ENCODE assay signal across 12 cellular contexts in the genomic region with DNA sequence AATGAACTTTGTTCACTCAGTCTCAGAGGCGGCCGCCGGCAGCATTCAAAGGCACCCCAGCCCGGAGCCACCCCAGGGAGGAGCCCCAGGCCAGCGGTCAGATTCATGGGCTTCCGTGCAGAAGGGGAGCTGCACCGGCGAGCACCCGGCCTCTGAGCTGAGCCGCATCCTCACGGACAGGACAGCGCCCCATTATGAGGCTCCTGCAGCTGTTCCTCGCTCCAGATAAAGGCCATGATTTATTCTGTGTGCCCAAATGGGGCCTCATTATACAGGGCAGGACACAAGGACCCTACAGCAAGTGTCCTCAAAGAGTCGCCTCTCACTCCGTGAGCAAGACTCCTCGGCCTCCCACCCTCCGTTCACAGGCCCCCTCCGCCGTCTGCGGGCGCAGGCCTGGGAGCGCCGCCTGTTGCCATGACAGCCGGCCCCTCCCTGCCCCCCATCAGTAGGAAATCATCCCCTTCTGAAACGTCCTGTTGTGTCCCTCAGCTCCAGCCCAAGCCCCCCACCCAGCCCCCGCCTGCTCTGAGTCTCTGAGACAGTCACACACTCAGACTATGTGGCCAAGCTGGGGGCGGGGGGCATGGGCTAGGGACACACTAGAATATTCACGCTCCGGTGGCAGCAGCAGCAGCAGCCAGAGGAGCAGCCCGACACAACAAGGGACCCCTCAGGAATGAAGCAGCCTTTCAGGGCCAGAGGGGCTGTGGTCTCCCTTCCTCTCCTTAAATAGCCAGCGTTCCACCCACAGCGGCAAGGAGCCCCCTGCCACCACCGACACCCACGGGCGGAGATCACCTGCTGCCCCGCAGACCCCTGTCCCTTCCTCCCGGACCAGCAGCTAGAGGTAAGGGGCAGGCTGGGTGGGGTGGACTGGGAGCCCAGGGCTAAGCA. TPM values are rescaled to one million over a fixed set of nuclear protein-coding genes. Genes with fewer than 3 reads are reported as not detected.
A peak's percentile ranks its signal among the peaks of the same experiment; 100 is the strongest.
DNase-seq lines count a peak whose midpoint lies in the region; ATAC-seq and TF ChIP-seq lines count a peak whose summit lies in the region.
"Had no signal": no experiment of that assay in that cellular context is flagged by ENCODE, and none has a peak within 500 bp of the region (broad histone marks: within the 10 kb centered on the region; RNA-seq: fewer than 3 reads in every experiment).

A gene with protein sequence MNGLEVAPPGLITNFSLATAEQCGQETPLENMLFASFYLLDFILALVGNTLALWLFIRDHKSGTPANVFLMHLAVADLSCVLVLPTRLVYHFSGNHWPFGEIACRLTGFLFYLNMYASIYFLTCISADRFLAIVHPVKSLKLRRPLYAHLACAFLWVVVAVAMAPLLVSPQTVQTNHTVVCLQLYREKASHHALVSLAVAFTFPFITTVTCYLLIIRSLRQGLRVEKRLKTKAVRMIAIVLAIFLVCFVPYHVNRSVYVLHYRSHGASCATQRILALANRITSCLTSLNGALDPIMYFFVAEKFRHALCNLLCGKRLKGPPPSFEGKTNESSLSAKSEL (plus strand): TSS at position 759 of the 897 bp plus-strand sequence. CDS start 4,583 bp downstream, outside the sequence.

- ATAC-seq in activated T-cell treated with anti-CD3 and anti-CD28 coated beads, Interleukin-2, amount 50 U/mL, for 72 hours (replicated peaks in 1 of 2) = no peak
- ATAC-seq in left cardiac atrium (no peak), GM19452 (IDR thresholded peaks at IDR 0.05; ENCODE audit: unreplicated experiment) (no peak)

- no peak within 1 kb of the TSS for H3K4me3 Mint-ChIP-seq in activated T-cell treated with anti-CD3 and anti-CD28 coated beads, Interleukin-2, amount 50 U/mL, for 24 hours
- H3K4me3 Mint-ChIP-seq in activated T-cell treated with anti-CD3 and anti-CD28 coated beads, Interleukin-2, amount 50 U/mL, for 72 hours = no peak within 1 kb of the TSS
- H3K4me3 Mint-ChIP-seq in osteocyte (ENCODE audit: unreplicated experiment) = no peak within 1 kb of the TSS

- H3K4me1 Mint-ChIP-seq in activated T-cell treated with anti-CD3 and anti-CD28 coated beads, Interleukin-2, amount 50 U/mL, for 24 hours (ENCODE audit: low read depth) = peaks cover 25% of the 10 kb centered on the region
- peaks cover 23% of the 10 kb centered on the region for H3K4me1 Mint-ChIP-seq in activated T-cell treated with anti-CD3 and anti-CD28 coated beads, Interleukin-2, amount 50 U/mL, for 72 hours (ENCODE audit: low read depth)
- H3K4me1 Mint-ChIP-seq in osteocyte (ENCODE audit: unreplicated experiment) = peaks cover 43% of the 10 kb centered on the region

- no peak for DNase-seq in activated T-cell treated with anti-CD3 and anti-CD28 coated beads, Interleukin-2, amount 50 U/mL, for 24 hours
- no peak for DNase-seq in activated T-cell treated with anti-CD3 and anti-CD28 coated beads, Interleukin-2, amount 50 U/mL, for 72 hours
- DNase-seq in left cardiac atrium (peak; percentile 20), osteocyte (ENCODE audit: extremely low spot score, unreplicated experiment) (no peak), NCI-H446 treated with DMSO at 0.1 percent for 48 hours (lab: John Stamatoyannopoulos, UW) (no peak), SIG-M5 (lab: John Stamatoyannopoulos, UW) (no peak)
- DNase-seq in stimulated activated CD4-positive, alpha-beta T cell treated with anti-CD3 and anti-CD28 coated beads, Interleukin-4, amount 100 ng/mL, for 4 hours = no peak
- DNase-seq: erythroblast, NCI-H187, PC-9 had no signal

- no peaks in the 10 kb centered on the region for H3K27me3 Mint-ChIP-seq in activated T-cell treated with anti-CD3 and anti-CD28 coated beads, Interleukin-2, amount 50 U/mL, for 24 hours
- no peaks in the 10 kb centered on the region for H3K27me3 Mint-ChIP-seq in activated T-cell treated with anti-CD3 and anti-CD28 coated beads, Interleukin-2, amount 50 U/mL, for 72 hours (ENCODE audit: low read depth)
- H3K27me3 Mint-ChIP-seq in osteocyte (ENCODE audit: unreplicated experiment) = no peaks in the 10 kb centered on the region

- TF ChIP-seq CTCF in osteocyte (IDR thresholded peaks at IDR 0.05) = no peak

- intact Hi-C loops in left cardiac atrium (cut with DNase I) = no loop called here

- peak within 1 kb of the TSS; percentile 3 for H3K27ac Mint-ChIP-seq in activated T-cell treated with anti-CD3 and anti-CD28 coated beads, Interleukin-2, amount 50 U/mL, for 24 hours
- no peak within 1 kb of the TSS for H3K27ac Mint-ChIP-seq in activated T-cell treated with anti-CD3 and anti-CD28 coated beads, Interleukin-2, amount 50 U/mL, for 72 hours
- H3K27ac Mint-ChIP-seq in osteocyte (ENCODE audit: unreplicated experiment) = peak within 1 kb of the TSS; percentile 42

- H3K36me3 Mint-ChIP-seq in activated T-cell treated with anti-CD3 and anti-CD28 coated beads, Interleukin-2, amount 50 U/mL, for 24 hours (ENCODE audit: low read depth) = no peaks in the 10 kb centered on the region
- H3K36me3 Mint-ChIP-seq in activated T-cell treated with anti-CD3 and anti-CD28 coated beads, Interleukin-2, amount 50 U/mL, for 72 hours (ENCODE audit: insufficient read depth in 2 of 2) = no peaks in the 10 kb centered on the region
- H3K36me3 Mint-ChIP-seq in osteocyte (ENCODE audit: unreplicated experiment) = no peaks in the 10 kb centered on the region

- H3K9me3 Mint-ChIP-seq in activated T-cell treated with anti-CD3 and anti-CD28 coated beads, Interleukin-2, amount 50 U/mL, for 24 hours = no peaks in the 10 kb centered on the region
- H3K9me3 Mint-ChIP-seq in activated T-cell treated with anti-CD3 and anti-CD28 coated beads, Interleukin-2, amount 50 U/mL, for 72 hours = no peaks in the 10 kb centered on the region
- no peaks in the 10 kb centered on the region for H3K9me3 Mint-ChIP-seq in osteocyte (ENCODE audit: unreplicated experiment)

RNA-seq across cellular contexts. Expression of the gene that starts here (rescaled TPM):
- total RNA-seq in activated T-cell treated with anti-CD3 and anti-CD28 coated beads, Interleukin-2, amount 50 U/mL, for 72 hours = not detected
- under 1 TPM in 1 of 2 donors, not detected in 1; 0.24 TPM for total RNA-seq in left cardiac atrium
- total RNA-seq in osteocyte = not detected in 2 replicates
- total RNA-seq: PC-9, renal cortical epithelial cell had no signal

Comparison
In these comparisons a context has a peak if more than half of its experiments do, and no peak if none do; other contexts are left out.
1. Peak in DNase-seq in left cardiac atrium; RNA of the gene not detected or under 1 TPM.